In genomic region chr17:76415786-76416185, GRCh38 we compare ENCODE assay signal across 1 cellular context.
TF ChIP-seq lines count a peak whose summit lies in the region.

No MANE protein-coding gene starts in this region.

TF ChIP-seq in K562, 482 proteins besides CTCF, POLR2A, EP300 and RAD21 (continued from another document and continues in another):
- TF ChIP-seq CUX1 (CRISPR knock-in tag; IDR thresholded peaks at IDR 0.05) (no peak), JUNB (CRISPR knock-in tag; conservative IDR thresholded peaks at IDR 0.05) (no peak), ZNF277 (CRISPR knock-in tag; IDR thresholded peaks at IDR 0.05; ENCODE audit: borderline replicate concordance) (peak; percentile 89), ZNF707 (CRISPR knock-in tag; conservative IDR thresholded peaks at IDR 0.05) (peak; percentile 47; the same call in 1 of the 2 replicates), DACH1 (IDR thresholded peaks at IDR 0.05; ENCODE audit: partially characterized antibody) (no peak), CREB5 (CRISPR knock-in tag; IDR thresholded peaks at IDR 0.05) (no peak), RBM17 (IDR thresholded peaks at IDR 0.05; ENCODE audit: borderline replicate concordance, low read depth, low read length) (no peak), ZBTB11 (CRISPR knock-in tag; IDR thresholded peaks at IDR 0.05) (peak in 1 of 3 experiments; percentile 63; a peak in 2 of 6 replicates), GABPB2 (CRISPR knock-in tag; conservative IDR thresholded peaks at IDR 0.05) (0 out of 2 replicates have a peak, but pooled peaks have one; percentile 64), MTF1 (CRISPR knock-in tag; IDR thresholded peaks at IDR 0.05; ENCODE audit: borderline replicate concordance) (peak; percentile 86; the same call in 1 of the 2 replicates), ZNF740 (CRISPR knock-in tag; IDR thresholded peaks at IDR 0.05) (no peak), ZNF740 (tag; IDR thresholded peaks at IDR 0.05) (no peak), CREBBP (IDR thresholded peaks at IDR 0.05; ENCODE audit: low read depth, low read length) (no peak), NFIX (CRISPR knock-in tag; IDR thresholded peaks at IDR 0.05; ENCODE audit: low read depth) (peak; percentile 72), ZNF140 (CRISPR knock-in tag; IDR thresholded peaks at IDR 0.05) (peak; percentile 64; the same call in 1 of the 2 replicates), BRCA1 (IDR thresholded peaks at IDR 0.05) (no peak), BRCA1 (CRISPR knock-in tag; IDR thresholded peaks at IDR 0.05) (no peak), ERF (CRISPR knock-in tag; IDR thresholded peaks at IDR 0.05) (no peak), PKNOX1 (IDR thresholded peaks at IDR 0.05) (no peak), CHCHD3 (CRISPR knock-in tag; IDR thresholded peaks at IDR 0.05) (no peak), RBM34 (IDR thresholded peaks at IDR 0.05; ENCODE audit: borderline replicate concordance, insufficient read depth, low read length) (no peak), IRF1 (CRISPR knock-in tag; IDR thresholded peaks at IDR 0.05; ENCODE audit: borderline replicate concordance) (no peak), ELF1 (tag; IDR thresholded peaks at IDR 0.05) (no peak), CHD4 (IDR thresholded peaks at IDR 0.05; ENCODE audit: insufficient read depth, insufficient replicate concordance, low read depth, low read length, poor library complexity, severe bottlenecking) (no peak), TFE3 (CRISPR knock-in tag; IDR thresholded peaks at IDR 0.05) (no peak), CBFB (CRISPR knock-in tag; IDR thresholded peaks at IDR 0.05) (no peak), POLR2H (tag; IDR thresholded peaks at IDR 0.05; ENCODE audit: low read depth) (no peak), FOS (IDR thresholded peaks at IDR 0.05; ENCODE audit: extremely low read depth, insufficient read length) (no peak), ASH1L (IDR thresholded peaks at IDR 0.05; ENCODE audit: borderline replicate concordance, low read depth, partially characterized antibody) (no peak), ILF3 (IDR thresholded peaks at IDR 0.05; ENCODE audit: borderline replicate concordance) (no peak), POU5F1 (IDR thresholded peaks at IDR 0.05; ENCODE audit: borderline replicate concordance, low read depth, low read length, partially characterized antibody) (no peak), RFX7 (CRISPR knock-in tag; IDR thresholded peaks at IDR 0.05) (no peak), HDGF (IDR thresholded peaks at IDR 0.05) (no peak), NR2C2 (CRISPR knock-in tag; IDR thresholded peaks at IDR 0.05) (no peak), NR2C2 (tag; IDR thresholded peaks at IDR 0.05) (no peak), UBTF (IDR thresholded peaks at IDR 0.05; ENCODE audit: borderline replicate concordance in 1 of 2, low read depth in 2 of 2, low read length in 2 of 2) (no peak), ZSCAN29 (IDR thresholded peaks at IDR 0.05) (no peak), ARNT (IDR thresholded peaks at IDR 0.05) (no peak), TRIM24 (IDR thresholded peaks at IDR 0.05) (no peak), IFI16 (CRISPR knock-in tag; IDR thresholded peaks at IDR 0.05) (no peak), XRCC5 (IDR thresholded peaks at IDR 0.05; ENCODE audit: low read depth, low read length) (no peak), L3MBTL2 (IDR thresholded peaks at IDR 0.05) (no peak), HMGXB4 (CRISPR knock-in tag; IDR thresholded peaks at IDR 0.05) (no peak), EP400 (IDR thresholded peaks at IDR 0.05) (no peak), ETV6 (IDR thresholded peaks at IDR 0.05; ENCODE audit: borderline replicate concordance in 1 of 2, low read depth in 2 of 2, low read length in 1 of 2) (no peak), ETV6 (CRISPR knock-in tag; IDR thresholded peaks at IDR 0.05; ENCODE audit: borderline replicate concordance) (no peak), ZNF134 (CRISPR knock-in tag; conservative IDR thresholded peaks at IDR 0.05) (no peak)
